Comparison of ENCODE assay signal across 18 cellular contexts in genomic region chr3:157151151-157151550, GRCh38. TPM values are rescaled to one million over a fixed set of nuclear protein-coding genes. Genes with fewer than 3 reads are reported as not detected.
DNase-seq lines count a peak whose midpoint lies in the region; ATAC-seq, FAIRE-seq and TF ChIP-seq lines count a peak whose summit lies in the region.
"Had no signal": no experiment of that assay in that cellular context is flagged by ENCODE, and none has a peak within 500 bp of the region (broad histone marks: within the 10 kb centered on the region; RNA-seq: fewer than 3 reads in every experiment).

No MANE protein-coding gene starts in this region.

- peaks cover 59% of the 10 kb centered on the region for H3K4me1 Mint-ChIP-seq in activated T-helper 2 cell treated with anti-CD3 and anti-CD28 coated beads, Interferon-gamma antibody, Interleukin-2, Interleukin-4, amounts not matched to agents 10 μg/mL and 5 μg/mL and 100 μg/mL, durations not matched to agents 14 hours and 24 hours and 36 hours (ENCODE audit: low read depth)

- no peak overlapping the region for H3K4me3 Mint-ChIP-seq in activated T-helper 2 cell treated with anti-CD3 and anti-CD28 coated beads, Interferon-gamma antibody, Interleukin-2, Interleukin-4, amounts not matched to agents 10 μg/mL and 5 μg/mL and 100 μg/mL, durations not matched to agents 14 hours and 24 hours and 36 hours (ENCODE audit: low read depth)
- H3K4me3 Mint-ChIP-seq: IgD-negative memory B cell had no signal

- TF ChIP-seq CTCF in A549 (IDR thresholded peaks at IDR 0.05) = no peak
- no peak for TF ChIP-seq CTCF in AG10803 (conservative IDR thresholded peaks at IDR 0.05; ENCODE audit: low read length)
- no peak for TF ChIP-seq CTCF in fibroblast of villous mesenchyme (IDR thresholded peaks at IDR 0.05; ENCODE audit: insufficient read depth, low read depth, low read length)

- no peaks in the 10 kb centered on the region for H3K9me3 ChIP-seq in A549

- no peak for DNase-seq in A549 (ENCODE audit: low read depth in 1 of 2, low spot score in 1 of 2)
- DNase-seq in AG10803 (ENCODE audit: low read depth) = peak; percentile 58
- DNase-seq in activated T-helper 2 cell treated with anti-CD3 and anti-CD28 coated beads, Interferon-gamma antibody, Interleukin-2, Interleukin-4, amounts not matched to agents 10 μg/mL and 5 μg/mL and 100 μg/mL, durations not matched to agents 14 hours and 24 hours and 36 hours (ENCODE audit: low spot score) = no peak
- DNase-seq in fibroblast of villous mesenchyme (ENCODE audit: low read depth) = peak; percentile 58
- DNase-seq in GM19239 (ENCODE audit: insufficient read length, low spot score) = no peak
- DNase-seq: DND-41, NCI-H1436, NCI-H2029, NCI-H2171, NCI-H446 treated with DMSO at 0.1 percent for 48 hours, OCI-M1, SHP77 treated with DMSO at 0.1 percent for 48 hours had no signal

- TF ChIP-seq POLR2A in A549 (IDR thresholded peaks at IDR 0.05; ENCODE audit: low read length) = no peak

- peak overlapping the region; percentile 39 for H3K27ac Mint-ChIP-seq in activated T-helper 2 cell treated with anti-CD3 and anti-CD28 coated beads, Interferon-gamma antibody, Interleukin-2, Interleukin-4, amounts not matched to agents 10 μg/mL and 5 μg/mL and 100 μg/mL, durations not matched to agents 14 hours and 24 hours and 36 hours

- H3K4me3 ChIP-seq in A549 (no peak overlapping the region), AG10803 (ENCODE audit: low read length) (no peak overlapping the region), fibroblast of villous mesenchyme (ENCODE audit: low read depth, low read length) (no peak overlapping the region)

- TF ChIP-seq RAD21 in A549 (conservative IDR thresholded peaks at IDR 0.05 in 1 of 2, IDR thresholded peaks at IDR 0.05 in 1 of 2) = no peak

- CTCF ChIA-PET in A549 (lab: Yijun Ruan, JAX) = interaction anchor here (3.5 kb wide), 1 partner anchor 14 kb away, joined by 26 read pairs; no protein-coding TSS in a partner anchor

- no peak overlapping the region for H3K4me2 ChIP-seq in A549

- FAIRE-seq in A549 (lab: Jason Lieb, UNC) = no peak
- no peak for FAIRE-seq in GM19239 (lab: Jason Lieb, UNC)
- FAIRE-seq: G401.6 had no signal

- no peak for ATAC-seq in A549
- no peak for ATAC-seq in GM21447 (IDR thresholded peaks at IDR 0.05; ENCODE audit: unreplicated experiment)
- no peak for ATAC-seq in HG02623 (IDR thresholded peaks at IDR 0.05; ENCODE audit: unreplicated experiment)
- ATAC-seq in HG02885 (IDR thresholded peaks at IDR 0.05; ENCODE audit: poor library complexity, unreplicated experiment) = no peak
- ATAC-seq: SK-N-SH treated with all-trans-retinoic acid at 6 μM for 48 hours had no signal

- 96% methylated on average over 1 of the region's 1 CpG for WGBS in A549 (ENCODE audit: missing lambda C conversion rate)

- no peaks in the 10 kb centered on the region for H3K27me3 Mint-ChIP-seq in activated T-helper 2 cell treated with anti-CD3 and anti-CD28 coated beads, Interferon-gamma antibody, Interleukin-2, Interleukin-4, amounts not matched to agents 10 μg/mL and 5 μg/mL and 100 μg/mL, durations not matched to agents 14 hours and 24 hours and 36 hours (ENCODE audit: low read depth)
- H3K27me3 Mint-ChIP-seq: IgD-negative memory B cell had no signal

- intact Hi-C loops in activated T-helper 2 cell treated with anti-CD3 and anti-CD28 coated beads, Interferon-gamma antibody, Interleukin-2, Interleukin-4, amounts not matched to agents 10 μg/mL and 5 μg/mL and 100 μg/mL, durations not matched to agents 14 hours and 24 hours and 36 hours (cut with micrococcal nuclease) = no loop called here

- TF ChIP-seq EP300 in A549 (IDR thresholded peaks at IDR 0.05) = no peak

- H3K27ac ChIP-seq in A549 = no peak overlapping the region

- POLR2A ChIA-PET in A549 (lab: Yijun Ruan, JAX) = interaction anchor here (2.0 kb wide), 1 partner anchor 9 kb away, joined by 6 read pairs; the partner anchor contains the start of gene CCNL1

- no peaks in the 10 kb centered on the region for H3K9me3 Mint-ChIP-seq in activated T-helper 2 cell treated with anti-CD3 and anti-CD28 coated beads, Interferon-gamma antibody, Interleukin-2, Interleukin-4, amounts not matched to agents 10 μg/mL and 5 μg/mL and 100 μg/mL, durations not matched to agents 14 hours and 24 hours and 36 hours
- H3K9me3 Mint-ChIP-seq: IgD-negative memory B cell had no signal

- H3K4me1 ChIP-seq in A549 = peaks cover 28% of the 10 kb centered on the region

- H3K36me3 Mint-ChIP-seq in activated T-helper 2 cell treated with anti-CD3 and anti-CD28 coated beads, Interferon-gamma antibody, Interleukin-2, Interleukin-4, amounts not matched to agents 10 μg/mL and 5 μg/mL and 100 μg/mL, durations not matched to agents 14 hours and 24 hours and 36 hours (ENCODE audit: low read depth) = peaks cover 92% of the 10 kb centered on the region

TF ChIP-seq in A549, 52 proteins besides CTCF, POLR2A, EP300 and RAD21:
- TF ChIP-seq NPAS2 (CRISPR knock-in tag; IDR thresholded peaks at IDR 0.05; ENCODE audit: borderline replicate concordance) (no peak), CHD4 (IDR thresholded peaks at IDR 0.05; ENCODE audit: borderline replicate concordance) (no peak), BHLHE40 (IDR thresholded peaks at IDR 0.05; ENCODE audit: low read depth, low read length) (no peak), ESRRA (IDR thresholded peaks at IDR 0.05; ENCODE audit: borderline replicate concordance, low read length) (no peak), HOXA7 (CRISPR knock-in tag; IDR thresholded peaks at IDR 0.05) (no peak), ATOH8 (CRISPR knock-in tag; IDR thresholded peaks at IDR 0.05; ENCODE audit: low read depth) (no peak), HDAC2 (IDR thresholded peaks at IDR 0.05) (no peak), JUN (IDR thresholded peaks at IDR 0.05) (no peak), TFCP2L1 (CRISPR knock-in tag; IDR thresholded peaks at IDR 0.05) (0 out of 2 replicates have a peak, but pooled peaks have one; percentile 34), E2F6 (IDR thresholded peaks at IDR 0.05; ENCODE audit: borderline replicate concordance, low read depth) (no peak), SREBF2 (IDR thresholded peaks at IDR 0.05) (no peak), CHD2 (IDR thresholded peaks at IDR 0.05; ENCODE audit: low read length, partially characterized antibody) (no peak), ELK1 (IDR thresholded peaks at IDR 0.05; ENCODE audit: low read depth, low read length) (no peak), POLR2AphosphoS2 (conservative IDR thresholded peaks at IDR 0.05; ENCODE audit: low read length) (0 out of 2 replicates have a peak, but pooled peaks have one; percentile 3)

RNA-seq across cellular contexts. Expression of gene CCNL1, which starts 8.8 kb away (rescaled TPM):
- polyA plus RNA-seq in A549 (2011; rRNA removed) = 130 and 170 TPM in 2 replicates
- 39.2 and 43.3 TPM in 2 replicates for polyA plus RNA-seq in A549 (2012; cell fraction: cytosol; rRNA removed)
- polyA plus RNA-seq in A549 (2012; cell fraction: nucleus; rRNA removed) = 258 and 267 TPM in 2 replicates
- polyA plus RNA-seq in A549 (2017; fragmentation: RNase III; extraction: RNeasy Plus Mini Kit Qiagen cat#74134 plus additional on column Dnase treatment) = 39.7 to 51.3 TPM (median 45.1 TPM) in 3 replicates
- polyA minus RNA-seq in A549 (2011; rRNA and poly(A)+ RNA removed) = 111 and 159 TPM in 2 replicates
- total RNA-seq in activated T-helper 2 cell treated with anti-CD3 and anti-CD28 coated beads, Interferon-gamma antibody, Interleukin-2, Interleukin-4, amounts not matched to agents 10 μg/mL and 5 μg/mL and 100 μg/mL, durations not matched to agents 14 hours and 24 hours and 36 hours = 160 and 167 TPM in 2 replicates
- total RNA-seq in fibroblast of villous mesenchyme = 108 and 175 TPM in 2 replicates

Comparison
In these comparisons a context has a peak if more than half of its experiments do, and no peak if none do; other contexts are left out.
1. DNase-seq: peak in AG10803 (single experiment) and fibroblast of villous mesenchyme (single experiment); none in A549 (0 of 2), activated T-helper 2 cell treated with anti-CD3 and anti-CD28 coated beads, Interferon-gamma antibody, Interleukin-2, Interleukin-4, amounts not matched to agents 10 μg/mL and 5 μg/mL and 100 μg/mL, durations not matched to agents 14 hours and 24 hours and 36 hours (single experiment) and GM19239 (single experiment).